ENCODE assay signal across 20 cellular contexts in the genomic region with DNA sequence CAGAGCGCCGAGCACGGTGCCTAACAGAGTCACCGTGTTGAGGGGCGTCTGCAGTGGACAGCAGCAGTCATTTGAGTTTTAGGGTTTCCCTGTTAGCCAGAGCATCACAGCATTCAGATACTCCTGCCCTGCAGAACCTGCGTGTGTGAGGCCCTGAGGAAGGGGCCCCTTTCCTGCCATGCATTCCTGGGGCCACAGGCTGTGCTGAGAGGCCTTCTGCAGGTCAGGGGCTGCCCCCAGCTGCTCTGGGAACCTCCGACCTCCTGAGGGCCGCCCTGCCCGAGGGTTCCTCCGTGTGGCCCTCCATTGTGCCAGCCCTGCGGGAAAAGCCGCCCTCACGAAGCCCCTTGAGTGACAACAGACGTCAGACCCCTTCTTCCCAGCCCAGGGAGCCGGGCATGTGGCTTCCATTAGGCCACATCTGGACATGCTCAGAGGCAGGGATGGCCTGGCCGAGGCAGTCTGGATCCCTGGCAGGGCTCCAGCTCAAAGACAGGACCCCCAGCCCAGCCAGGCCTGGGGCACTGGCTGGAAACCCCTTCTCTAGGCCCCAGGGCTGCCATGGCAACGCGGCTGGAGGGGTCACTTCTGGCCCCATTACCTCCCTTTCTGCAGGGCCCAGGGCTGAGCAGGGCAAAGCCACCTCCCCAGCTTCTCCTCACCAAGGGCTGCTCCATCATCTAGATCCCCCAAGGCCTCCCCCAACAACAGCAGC. TPM values are rescaled to one million over a fixed set of nuclear protein-coding genes. Genes with fewer than 3 reads are reported as not detected.
DNase-seq lines count a peak whose midpoint lies in the region; ATAC-seq and TF ChIP-seq lines count a peak whose summit lies in the region.
"Had no signal": no experiment of that assay in that cellular context is flagged by ENCODE, and none has a peak within 500 bp of the region (broad histone marks: within the 10 kb centered on the region; RNA-seq: fewer than 3 reads in every experiment).

No MANE protein-coding gene starts in this region.

- H3K9ac ChIP-seq in HUES48 (ENCODE audit: low read depth, low read length) (no peak overlapping the region), neural progenitor cell (no peak overlapping the region)

- H3K4me1 ChIP-seq in HUES48 (ENCODE audit: control insufficient read depth, insufficient read depth, low read length) (peaks cover 16% of the 10 kb centered on the region), neural progenitor cell (peaks cover 17% of the 10 kb centered on the region)
- H3K4me1 ChIP-seq: prostate gland had no signal

- no peak for TF ChIP-seq CTCF in brain (conservative IDR thresholded peaks at IDR 0.05)
- no peak for TF ChIP-seq CTCF in neural progenitor cell (IDR thresholded peaks at IDR 0.05)
- no peak for TF ChIP-seq CTCF in glutamatergic neuron (IDR thresholded peaks at IDR 0.05; ENCODE audit: partially characterized antibody, unreplicated experiment)

- H3K27me3 Mint-ChIP-seq in brain (peaks cover 17% of the 10 kb centered on the region), neural progenitor cell (ENCODE audit: insufficient read depth, low read depth) (peaks cover 4% of the 10 kb centered on the region), glutamatergic neuron (ENCODE audit: unreplicated experiment) (peaks cover 12% of the 10 kb centered on the region)
- H3K27me3 Mint-ChIP-seq: naive thymus-derived CD8-positive, alpha-beta T cell had no signal

- H3K4me1 Mint-ChIP-seq in brain (peaks cover 38% of the 10 kb centered on the region), neural progenitor cell (peaks cover 42% of the 10 kb centered on the region), glutamatergic neuron (ENCODE audit: low read depth, unreplicated experiment) (peaks cover 7% of the 10 kb centered on the region)
- H3K4me1 Mint-ChIP-seq: central memory CD8-positive, alpha-beta T cell; stimulated activated memory B cell treated with anti-CD40 and anti-IgM and Interleukin-4, amounts not matched to agents 10 μg/mL and 1 μg/mL and 100 μg/mL, for 72 hours had no signal

- H3K9me3 ChIP-seq in HUES48 (ENCODE audit: control insufficient read depth, insufficient read depth, low read length) (no peaks in the 10 kb centered on the region), neural progenitor cell (ENCODE audit: low read depth) (no peaks in the 10 kb centered on the region)
- H3K9me3 ChIP-seq: prostate gland, tibial nerve had no signal

- DNase-seq in AG20443 (ENCODE audit: low spot score) (peak; percentile 56), neural progenitor cell (ENCODE audit: low spot score) (no peak), glutamatergic neuron (no peak), KG1 (lab: John Stamatoyannopoulos, UW) (no peak), DMS 273 (lab: John Stamatoyannopoulos, UW; ENCODE audit: unreplicated experiment) (no peak)
- no peak for DNase-seq in activated naive CD4-positive, alpha-beta T cell treated with anti-CD3 and anti-CD28 coated beads, Interleukin-2, amount 50 U/mL, for 72 hours (ENCODE audit: low spot score in 2 of 2)
- DNase-seq: effector memory CD4-positive, alpha-beta T cell; GOT3; mammary epithelial cell; naive thymus-derived CD8-positive, alpha-beta T cell; NCI-H2081 treated with DMSO at 0.1 percent for 48 hours; NCI-H526 treated with DMSO at 0.1 percent for 48 hours; T-helper 9 cell had no signal

- no peaks in the 10 kb centered on the region for H4K20me1 ChIP-seq in neural progenitor cell (ENCODE audit: low read depth)

- H3K4me2 ChIP-seq in neural progenitor cell: no peak overlapping the region

- H3K79me2 ChIP-seq in neural progenitor cell (ENCODE audit: low read depth): no peaks in the 10 kb centered on the region

- no peaks in the 10 kb centered on the region for H3K36me3 Mint-ChIP-seq in brain
- H3K36me3 Mint-ChIP-seq in neural progenitor cell: no peaks in the 10 kb centered on the region
- no peaks in the 10 kb centered on the region for H3K36me3 Mint-ChIP-seq in glutamatergic neuron (ENCODE audit: unreplicated experiment)
- H3K36me3 Mint-ChIP-seq in activated naive CD4-positive, alpha-beta T cell treated with anti-CD3 and anti-CD28 coated beads, Interleukin-2, amount 50 U/mL, for 72 hours: no peaks in the 10 kb centered on the region
- H3K36me3 Mint-ChIP-seq: naive thymus-derived CD8-positive, alpha-beta T cell; stimulated activated memory B cell treated with anti-CD40 and anti-IgM and Interleukin-4, amounts not matched to agents 10 μg/mL and 1 μg/mL and 100 μg/mL, for 72 hours had no signal

- H2AFZ ChIP-seq in neural progenitor cell (replicated peaks): no peak overlapping the region

- H3K9me3 Mint-ChIP-seq in brain: no peaks in the 10 kb centered on the region
- no peaks in the 10 kb centered on the region for H3K9me3 Mint-ChIP-seq in neural progenitor cell
- H3K9me3 Mint-ChIP-seq in glutamatergic neuron (ENCODE audit: unreplicated experiment): no peaks in the 10 kb centered on the region
- no peaks in the 10 kb centered on the region for H3K9me3 Mint-ChIP-seq in activated naive CD4-positive, alpha-beta T cell treated with anti-CD3 and anti-CD28 coated beads, Interleukin-2, amount 50 U/mL, for 72 hours
- H3K9me3 Mint-ChIP-seq: central memory CD8-positive, alpha-beta T cell; naive thymus-derived CD8-positive, alpha-beta T cell; stimulated activated memory B cell treated with anti-CD40 and anti-IgM and Interleukin-4, amounts not matched to agents 10 μg/mL and 1 μg/mL and 100 μg/mL, for 72 hours had no signal

- H3K27ac ChIP-seq in HUES48 (ENCODE audit: low read depth, low read length) (peak overlapping the region; percentile 29), neural progenitor cell (no peak overlapping the region)
- H3K27ac ChIP-seq: HL-60, prostate gland had no signal

- H3K27ac Mint-ChIP-seq in brain: peak overlapping the region in 4 of 5 experiments; percentile 70 to 93 (median 87)
- H3K27ac Mint-ChIP-seq in neural progenitor cell: peak overlapping the region; percentile 90
- no peak overlapping the region for H3K27ac Mint-ChIP-seq in glutamatergic neuron (ENCODE audit: unreplicated experiment)
- H3K27ac Mint-ChIP-seq in activated naive CD4-positive, alpha-beta T cell treated with anti-CD3 and anti-CD28 coated beads, Interleukin-2, amount 50 U/mL, for 72 hours: no peak overlapping the region
- H3K27ac Mint-ChIP-seq: naive thymus-derived CD8-positive, alpha-beta T cell; stimulated activated memory B cell treated with anti-CD40 and anti-IgM and Interleukin-4, amounts not matched to agents 10 μg/mL and 1 μg/mL and 100 μg/mL, for 72 hours had no signal

- H3K4me3 Mint-ChIP-seq in brain (peak overlapping the region in 1 of 5 experiments; percentile 39), neural progenitor cell (peak overlapping the region; percentile 13), glutamatergic neuron (ENCODE audit: unreplicated experiment) (no peak overlapping the region)
- H3K4me3 Mint-ChIP-seq: central memory CD8-positive, alpha-beta T cell; naive thymus-derived CD8-positive, alpha-beta T cell; stimulated activated memory B cell treated with anti-CD40 and anti-IgM and Interleukin-4, amounts not matched to agents 10 μg/mL and 1 μg/mL and 100 μg/mL, for 72 hours had no signal

- H3K36me3 ChIP-seq in HUES48 (ENCODE audit: control insufficient read depth, insufficient read depth, low read length) (no peaks in the 10 kb centered on the region), neural progenitor cell (no peaks in the 10 kb centered on the region)
- H3K36me3 ChIP-seq: prostate gland had no signal

- no peak for ATAC-seq in activated naive CD4-positive, alpha-beta T cell treated with anti-CD3 and anti-CD28 coated beads, Interleukin-2, amount 50 U/mL, for 72 hours
- ATAC-seq: naive thymus-derived CD8-positive, alpha-beta T cell; stimulated activated memory B cell treated with anti-CD40 and anti-IgM and Interleukin-4, amounts not matched to agents 10 μg/mL and 1 μg/mL and 100 μg/mL, for 72 hours had no signal

- H3K4me3 ChIP-seq in HUES48 (ENCODE audit: low read depth, low read length) (no peak overlapping the region), neural progenitor cell (no peak overlapping the region)
- H3K4me3 ChIP-seq: prostate gland, tibial nerve had no signal

- H3F3A ChIP-seq in neural progenitor cell (ENCODE audit: low read depth): no peaks in the 10 kb centered on the region

- H3K27me3 ChIP-seq in HUES48 (ENCODE audit: control insufficient read depth, insufficient read depth, low read length) (no peaks in the 10 kb centered on the region), neural progenitor cell (no peaks in the 10 kb centered on the region)
- H3K27me3 ChIP-seq: tibial nerve had no signal

RNA-seq across cellular contexts. Expression of a gene that starts 25.3 kb away (rescaled TPM):
- polyA plus RNA-seq in brain (ENCODE audit: insufficient read depth, low read depth, low replicate concordance): 3.6 TPM
- total RNA-seq in neural progenitor cell (ENCODE audit: low replicate concordance): 15.0 and 15.9 TPM in 2 replicates
- total RNA-seq in glutamatergic neuron (ENCODE audit: unreplicated experiment): 2.1 TPM
- not detected for total RNA-seq in activated naive CD4-positive, alpha-beta T cell treated with anti-CD3 and anti-CD28 coated beads, Interleukin-2, amount 50 U/mL, for 72 hours

Comparison
In these comparisons a context has a peak if more than half of its experiments do, and no peak if none do; other contexts are left out.
1. H3K27ac Mint-ChIP-seq: peak in brain (4 of 5) and neural progenitor cell (single experiment); none in glutamatergic neuron (single experiment) and activated naive CD4-positive, alpha-beta T cell treated with anti-CD3 and anti-CD28 coated beads, Interleukin-2, amount 50 U/mL, for 72 hours (0 of 2).